Comparison of ENCODE assay signal across 9 cellular contexts in genomic region chr9:127566351-127567001, GRCh38. TPM values are rescaled to one million over a fixed set of nuclear protein-coding genes. Genes with fewer than 3 reads are reported as not detected.
DNase-seq lines count a peak whose midpoint lies in the region; ATAC-seq and TF ChIP-seq lines count a peak whose summit lies in the region.
"Had no signal": no experiment of that assay in that cellular context is flagged by ENCODE, and none has a peak within 500 bp of the region (broad histone marks: within the 10 kb centered on the region; RNA-seq: fewer than 3 reads in every experiment).

No MANE protein-coding gene starts in this region.

- H3K27me3 ChIP-seq in lung (ENCODE audit: control insufficient read depth, insufficient read depth), result no peaks in the 10 kb centered on the region
- no peaks in the 10 kb centered on the region for H3K27me3 ChIP-seq in upper lobe of left lung

- DNase-seq in activated CD8-positive, alpha-beta memory T cell treated with anti-CD3 and anti-CD28 coated beads, Interleukin-2, amount 10 ng/mL, durations not matched to agents 7 days and 5 days, result no peak
- DNase-seq in activated CD8-positive, alpha-beta memory T cell treated with anti-CD3 and anti-CD28 coated beads, Interleukin-2, amount 50 U/mL, for 4 hours, result no peak
- DNase-seq in coronary artery (ENCODE audit: low spot score) (no peak), lung (ENCODE audit: low spot score) (peak; percentile 78), upper lobe of left lung (peak in 1 of 2 donors; percentile 81), H4 (ENCODE audit: low spot score) (no peak), activated T-cell treated with anti-CD3 and anti-CD28 coated beads for 4 hours (no peak), NOMO-1 treated with dmso at 0.1 percent for 144 hours (lab: John Stamatoyannopoulos, UW; ENCODE audit: unreplicated experiment) (no peak)
- DNase-seq: activated CD4-positive, alpha-beta T cell treated with anti-CD3 and anti-CD28 coated beads for 48 hours had no signal

- H3K4me3 ChIP-seq in coronary artery, result peak overlapping the region; percentile 93
- H3K4me3 ChIP-seq in lung, result peak overlapping the region; percentile 42
- H3K4me3 ChIP-seq in upper lobe of left lung, result peak overlapping the region; percentile 48 to 94 (median 72)

- H3K9me3 Mint-ChIP-seq in activated CD8-positive, alpha-beta memory T cell treated with anti-CD3 and anti-CD28 coated beads, Interleukin-2, amount 10 ng/mL, durations not matched to agents 7 days and 5 days (ENCODE audit: low read depth), result no peaks in the 10 kb centered on the region

- H3K27me3 Mint-ChIP-seq in activated CD8-positive, alpha-beta memory T cell treated with anti-CD3 and anti-CD28 coated beads, Interleukin-2, amount 10 ng/mL, durations not matched to agents 7 days and 5 days, result no peaks in the 10 kb centered on the region

- no peak for ATAC-seq in activated CD8-positive, alpha-beta memory T cell treated with anti-CD3 and anti-CD28 coated beads, Interleukin-2, amount 10 ng/mL, durations not matched to agents 7 days and 5 days
- ATAC-seq in lung (ENCODE audit: insufficient read depth, low FRiP score), result peak; percentile 7
- peak in 1 of 2 donors; percentile 68 for ATAC-seq in upper lobe of left lung (ENCODE audit: low FRiP score in 2 of 2)

- TF ChIP-seq CTCF in coronary artery (IDR thresholded peaks at IDR 0.05) (no peak), lung (IDR thresholded peaks at IDR 0.05; ENCODE audit: control extremely low read depth, extremely low read depth) (no peak), upper lobe of left lung (IDR thresholded peaks at IDR 0.05) (no peak)

- 41 to 70% methylated on average over 11 of the region's 11 CpGs for WGBS in lung, 2 donors
- WGBS in upper lobe of left lung, 2 donors, result 32 to 44% methylated on average over 3 to 11 of the region's 11 CpGs

- CTCF ChIA-PET in activated CD8-positive, alpha-beta memory T cell treated with anti-CD3 and anti-CD28 coated beads, Interleukin-2, amount 10 ng/mL, durations not matched to agents 7 days and 5 days (lab: Charles Lee), result interaction anchor here (1.4 to 1.6 kb wide), 2 partner anchors 40 to 168 kb away, joined by 4 to 6 read pairs; partner anchors contain the start of gene TOR2A

- TF ChIP-seq POLR2A in upper lobe of left lung (IDR thresholded peaks at IDR 0.05), result no peak

- H3K4me3 Mint-ChIP-seq in activated CD8-positive, alpha-beta memory T cell treated with anti-CD3 and anti-CD28 coated beads, Interleukin-2, amount 10 ng/mL, durations not matched to agents 7 days and 5 days, result peak overlapping the region; percentile 77

- H3K36me3 ChIP-seq in lung (ENCODE audit: control insufficient read depth in 2 of 2, insufficient read depth in 2 of 2, low read length in 2 of 2) (peaks cover 0 to 5% of the 10 kb centered on the region in 2 donors), upper lobe of left lung (peaks cover 0 to 12% (median 0%) of the 10 kb centered on the region in 4 donors)

- TF ChIP-seq EP300 in upper lobe of left lung (IDR thresholded peaks at IDR 0.05), result peak in 2 of 4 donors; percentile 14 to 33

- H3K4me1 ChIP-seq in lung (ENCODE audit: control insufficient read depth in 2 of 2, insufficient read depth in 2 of 2, low read length in 2 of 2), result peaks cover 2 to 20% of the 10 kb centered on the region in 2 donors
- H3K4me1 ChIP-seq in upper lobe of left lung, result peaks cover 50 to 87% (median 62%) of the 10 kb centered on the region in 4 donors

- H3K27ac ChIP-seq in coronary artery, result peak overlapping the region; percentile 88 to 98
- peak overlapping the region; percentile 58 to 92 for H3K27ac ChIP-seq in lung (ENCODE audit: low read depth in 1 of 2, low read length in 1 of 2)
- peak overlapping the region; percentile 94 to 97 (median 96) for H3K27ac ChIP-seq in upper lobe of left lung

- no peaks in the 10 kb centered on the region for H3K9me3 ChIP-seq in lung (ENCODE audit: control insufficient read depth in 2 of 2, insufficient read depth in 1 of 2, low read length in 1 of 2)
- no peaks in the 10 kb centered on the region for H3K9me3 ChIP-seq in upper lobe of left lung

- H3K36me3 Mint-ChIP-seq in activated CD8-positive, alpha-beta memory T cell treated with anti-CD3 and anti-CD28 coated beads, Interleukin-2, amount 10 ng/mL, durations not matched to agents 7 days and 5 days, result peaks cover 10% of the 10 kb centered on the region

- peaks cover 50% of the 10 kb centered on the region for H3K4me1 Mint-ChIP-seq in activated CD8-positive, alpha-beta memory T cell treated with anti-CD3 and anti-CD28 coated beads, Interleukin-2, amount 10 ng/mL, durations not matched to agents 7 days and 5 days

- H3K27ac Mint-ChIP-seq in activated CD8-positive, alpha-beta memory T cell treated with anti-CD3 and anti-CD28 coated beads, Interleukin-2, amount 10 ng/mL, durations not matched to agents 7 days and 5 days, result no peak overlapping the region

RNA-seq across cellular contexts. Expression of gene STXBP1, which starts 45.6 kb away (rescaled TPM):
- 10 to 100 TPM; 22.8 to 26.0 TPM for total RNA-seq in activated CD8-positive, alpha-beta memory T cell treated with anti-CD3 and anti-CD28 coated beads, Interleukin-2, amount 10 ng/mL, durations not matched to agents 7 days and 5 days
- 10 to 100 TPM; 61.5 to 65.8 TPM for total RNA-seq in lung
- 10 to 100 TPM; 19.2 to 32.0 TPM for polyA plus RNA-seq in lung
- total RNA-seq in upper lobe of left lung, result 100 to 1,000 TPM in 2 of 6 donors, 10 to 100 TPM in 4; 44.6 to 124 (median 76.1) TPM
- total RNA-seq in H4 (2014; rRNA removed; shearing (Covaris generic)), result 7.2 and 18.8 TPM in 2 replicates

Comparison
In these comparisons a context has a peak if more than half of its experiments do, and no peak if none do; other contexts are left out.
1. H3K4me3 ChIP-seq: peak in every context shown above with its lines; median percentile 93 in coronary artery; 72 in upper lobe of left lung; 42 in lung.